In the genomic region with DNA sequence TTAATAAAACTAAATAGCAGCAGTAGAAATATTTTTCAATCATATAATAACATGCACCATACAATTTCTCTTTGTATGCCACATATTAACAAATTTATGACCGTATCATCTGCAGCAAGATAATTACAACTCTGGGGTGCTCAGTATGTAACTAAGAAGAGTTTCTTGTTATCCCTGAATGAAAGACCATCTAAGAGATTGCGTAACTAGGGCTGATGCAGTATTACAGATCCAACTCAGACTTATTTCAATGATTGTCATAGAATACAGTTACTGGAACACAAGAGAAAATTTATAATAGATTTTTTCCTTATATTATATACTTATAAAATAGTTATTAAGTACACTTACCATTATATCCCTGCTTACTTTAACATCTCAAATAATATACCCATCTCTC, we compare ENCODE assay signal across 33 cellular contexts.
"Had no signal": no experiment of that assay in that cellular context is flagged by ENCODE, and none has a peak within 500 bp of the region (broad histone marks: within the 10 kb centered on the region; RNA-seq: fewer than 3 reads in every experiment).

No MANE protein-coding gene starts in this region.

- FAIRE-seq: astrocyte, colon had no signal

- DNase-seq: activated CD4-positive, alpha-beta memory T cell treated with anti-CD3 and anti-CD28 coated beads, Interleukin-2, amount 10 ng/mL, durations not matched to agents 7 days and 5 days; activated CD4-positive, alpha-beta T cell treated with anti-CD3 and anti-CD28 coated beads for 1 hour; activated CD4-positive, alpha-beta T cell treated with anti-CD3 and anti-CD28 coated beads for 36 hours; activated CD4-positive, alpha-beta T cell treated with anti-CD3 and anti-CD28 coated beads for 48 hours; activated CD4-positive, alpha-beta T cell treated with anti-CD3 and anti-CD28 coated beads, Interleukin-2, amount 10 ng/mL, durations not matched to agents 7 days and 5 days; activated CD4-positive, alpha-beta T cell treated with anti-CD3 and anti-CD28 coated beads, Interleukin-2, amount 50 U/mL, for 48 hours; activated CD4-positive, CD25-positive, alpha-beta regulatory T cell; activated CD8-positive, alpha-beta memory T cell treated with anti-CD3 and anti-CD28 coated beads for 24 hours; activated CD8-positive, alpha-beta memory T cell treated with anti-CD3 and anti-CD28 coated beads, Interleukin-2, amount 10 ng/mL, durations not matched to agents 7 days and 5 days; activated CD8-positive, alpha-beta memory T cell treated with anti-CD3 and anti-CD28 coated beads, Interleukin-2, amount 50 U/mL, for 48 hours; activated CD8-positive, alpha-beta T cell treated with anti-CD3 and anti-CD28 coated beads, Interleukin-2, amount 10 ng/mL, durations not matched to agents 7 days and 5 days; activated effector memory CD4-positive, alpha-beta T cell treated with Interleukin-2 at 50 U/mL for 16 hours; activated gamma-delta T cell; activated naive CD4-positive, alpha-beta T cell treated with anti-CD3 and anti-CD28 coated beads, Interleukin-2, amount 10 ng/mL, durations not matched to agents 7 days and 5 days; activated naive CD4-positive, alpha-beta T cell treated with Interleukin-2 at 50 U/mL for 16 hours; activated naive CD8-positive, alpha-beta T cell treated with anti-CD3 and anti-CD28 coated beads, Interleukin-2, amount 10 ng/mL, durations not matched to agents 7 days and 5 days; activated naive CD8-positive, alpha-beta T cell treated with anti-CD3 and anti-CD28 coated beads, Interleukin-2, amount 50 U/mL, for 24 hours; activated T-cell treated with anti-CD3 and anti-CD28 coated beads, Interleukin-2, amount 50 U/mL, for 24 hours; activated T-cell treated with anti-CD3 and anti-CD28 coated beads, Interleukin-2, amount 50 U/mL, for 48 hours; adrenal gland; amniotic stem cell; aorta; body of pancreas; brain microvascular endothelial cell; central memory CD4-positive, alpha-beta T cell; T-helper 2 cell; T-helper 9 cell; WERI-Rb-1 had no signal

- H3K9me3 ChIP-seq: adrenal gland, body of pancreas, breast epithelium had no signal

- ATAC-seq: activated CD4-positive, alpha-beta T cell treated with anti-CD3 and anti-CD28 coated beads for 36 hours; activated CD4-positive, CD25-positive, alpha-beta regulatory T cell treated with anti-CD3 and anti-CD28 coated beads, Interleukin-2, amount 50 U/mL, for 24 hours; activated CD8-positive, alpha-beta memory T cell treated with anti-CD3 and anti-CD28 coated beads, Interleukin-2, amount 10 ng/mL, durations not matched to agents 7 days and 5 days; activated CD8-positive, alpha-beta T cell treated with anti-CD3 and anti-CD28 coated beads, Interleukin-2, amount 10 ng/mL, durations not matched to agents 7 days and 5 days; activated naive CD8-positive, alpha-beta T cell treated with anti-CD3 and anti-CD28 coated beads, Interleukin-2, amount 50 U/mL, for 24 hours; body of pancreas; WTC11 had no signal

- H3K4me3 ChIP-seq: adrenal gland, body of pancreas, breast epithelium had no signal

- H3K27me3 ChIP-seq: adrenal gland, body of pancreas, brain microvascular endothelial cell, breast epithelium had no signal

- H3K4me1 ChIP-seq: adrenal gland, body of pancreas, breast epithelium had no signal

- H3K27ac ChIP-seq: adrenal gland, body of pancreas, brain microvascular endothelial cell, breast epithelium, WERI-Rb-1 had no signal

- H3K36me3 ChIP-seq: adrenal gland, brain microvascular endothelial cell, breast epithelium, WERI-Rb-1 had no signal
